10 cellular contexts compared by ENCODE assay signal in genomic region chr18:76496200-76496890, GRCh38. TPM values are rescaled to one million over a fixed set of nuclear protein-coding genes. Genes with fewer than 3 reads are reported as not detected.
DNase-seq lines count a peak whose midpoint lies in the region; TF ChIP-seq lines count a peak whose summit lies in the region.
"Had no signal": no experiment of that assay in that cellular context is flagged by ENCODE, and none has a peak within 500 bp of the region (broad histone marks: within the 10 kb centered on the region; RNA-seq: fewer than 3 reads in every experiment).

No MANE protein-coding gene starts in this region.

- H3K27ac Mint-ChIP-seq in MCF 10A (ENCODE audit: low read depth, unreplicated experiment) = no peak overlapping the region
- H3K27ac Mint-ChIP-seq: activated naive CD4-positive, alpha-beta T cell treated with anti-CD3 and anti-CD28 coated beads, Interleukin-2, amount 50 U/mL, for 72 hours had no signal

- intact Hi-C loops in MCF 10A (cut with micrococcal nuclease) = no loop called here

- H3K4me1 Mint-ChIP-seq in MCF 10A (ENCODE audit: insufficient read depth, unreplicated experiment) = no peaks in the 10 kb centered on the region

- no peak for TF ChIP-seq CTCF in MCF 10A (IDR thresholded peaks at IDR 0.05; ENCODE audit: unreplicated experiment)

- POLR2A ChIA-PET in MCF 10A (lab: Yijun Ruan, JAX) = interaction anchor here (0.8 to 2.7 kb wide), 6 partner anchors 19 to 124 kb away, joined by 3 to 10 read pairs (median 4); no protein-coding TSS in a partner anchor

- no peaks in the 10 kb centered on the region for H3K9me3 Mint-ChIP-seq in MCF 10A (ENCODE audit: unreplicated experiment)
- H3K9me3 Mint-ChIP-seq: activated naive CD4-positive, alpha-beta T cell treated with anti-CD3 and anti-CD28 coated beads, Interleukin-2, amount 50 U/mL, for 72 hours had no signal

- CTCF ChIA-PET in MCF 10A (lab: Yijun Ruan, JAX) = no interaction called here

- peak; percentile 72 for DNase-seq in activated CD8-positive, alpha-beta memory T cell treated with anti-CD3 and anti-CD28 coated beads for 24 hours
- no peak for DNase-seq in activated CD8-positive, alpha-beta memory T cell treated with anti-CD3 and anti-CD28 coated beads, Interleukin-2, amount 50 U/mL, for 48 hours
- DNase-seq in SIG-M5 (lab: John Stamatoyannopoulos, UW) = peak; percentile 53
- DNase-seq in MCF 10A (ENCODE audit: unreplicated experiment) = peak; percentile 39
- DNase-seq in stimulated activated CD4-positive, alpha-beta T cell treated with anti-CD3 and anti-CD28 coated beads, Interleukin-4, amount 100 ng/mL, for 24 hours = peak; percentile 34
- DNase-seq in NCI-H187 treated with DMSO at 0.1 percent for 48 hours (lab: John Stamatoyannopoulos, UW) = no peak
- no peak for DNase-seq in putamen (ENCODE audit: low spot score)
- DNase-seq: DND-41 had no signal

- no TSS peak for BruUV-seq in MCF 10A (replicated peaks; lab: Mats Ljungman, UMichigan)

- no peaks in the 10 kb centered on the region for H3K27me3 Mint-ChIP-seq in MCF 10A (ENCODE audit: insufficient read depth, unreplicated experiment)

- peak overlapping the region; percentile 73 for H3K4me3 Mint-ChIP-seq in MCF 10A (ENCODE audit: unreplicated experiment)

- H3K36me3 Mint-ChIP-seq in MCF 10A (ENCODE audit: insufficient read depth, unreplicated experiment) = no peaks in the 10 kb centered on the region

- no peaks in the 10 kb centered on the region for H3K27me3 ChIP-seq in layer of hippocampus (ENCODE audit: control insufficient read depth, insufficient read depth, low read length)

- peak overlapping the region; percentile 64 for H3K27ac ChIP-seq in layer of hippocampus (ENCODE audit: low read depth, low read length)

RNA-seq across cellular contexts. Expression of gene ZNF516, which starts 1.3 kb away (rescaled TPM):
- total RNA-seq in MCF 10A (2022) = 28.3 and 40.1 TPM in 2 replicates

Comparison
In these comparisons a context has a peak if more than half of its experiments do, and no peak if none do; other contexts are left out.
1. DNase-seq: peak in activated CD8-positive, alpha-beta memory T cell treated with anti-CD3 and anti-CD28 coated beads for 24 hours (single experiment), SIG-M5 (single experiment), MCF 10A (single experiment) and stimulated activated CD4-positive, alpha-beta T cell treated with anti-CD3 and anti-CD28 coated beads, Interleukin-4, amount 100 ng/mL, for 24 hours (single experiment); none in activated CD8-positive, alpha-beta memory T cell treated with anti-CD3 and anti-CD28 coated beads, Interleukin-2, amount 50 U/mL, for 48 hours (single experiment), NCI-H187 treated with DMSO at 0.1 percent for 48 hours (single experiment) and putamen (single experiment).